Comparison of ENCODE assay signal across 29 cellular contexts in the genomic region with DNA sequence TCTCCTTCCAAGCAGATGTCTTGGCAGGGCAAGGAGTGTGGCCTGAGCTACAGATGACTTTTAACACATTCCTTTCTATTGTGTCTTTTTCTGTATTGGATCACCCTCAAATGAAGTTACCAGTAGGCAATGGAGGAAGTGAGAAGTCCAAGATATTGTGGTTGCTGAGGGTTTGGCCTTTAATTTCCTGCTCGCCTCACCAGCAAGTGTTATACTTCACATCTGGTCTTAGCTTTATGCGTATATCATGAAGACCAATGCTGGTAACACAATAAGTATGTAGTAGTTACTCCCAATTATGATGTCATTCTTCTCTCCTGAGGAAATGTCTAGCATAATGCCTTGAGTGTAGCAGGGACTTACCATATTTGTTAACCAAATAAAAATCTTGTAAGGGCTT.
DNase-seq lines count a peak whose midpoint lies in the region; ATAC-seq, FAIRE-seq and TF ChIP-seq lines count a peak whose summit lies in the region.
"Had no signal": no experiment of that assay in that cellular context is flagged by ENCODE, and none has a peak within 500 bp of the region (broad histone marks: within the 10 kb centered on the region; RNA-seq: fewer than 3 reads in every experiment).

No MANE protein-coding gene starts in this region.

- WGBS in HepG2 (ENCODE audit: low lambda C conversion rate): 17% methylated on average over 2 of the region's 2 CpGs
- WGBS in right lobe of liver (ENCODE audit: insufficient coverage, low coverage, low lambda C conversion rate, missing lambda C conversion rate): 56% methylated on average over 2 of the region's 2 CpGs
- 71 to 84% methylated on average over 2 of the region's 2 CpGs for WGBS in body of pancreas, 2 donors

- H3K9me3 Mint-ChIP-seq in activated CD8-positive, alpha-beta T cell treated with anti-CD3 and anti-CD28 coated beads, Interleukin-2, amount 10 ng/mL, durations not matched to agents 7 days and 5 days (ENCODE audit: insufficient read depth): no peaks in the 10 kb centered on the region

- no peak overlapping the region for H3K4me2 ChIP-seq in HepG2 (ENCODE audit: low read depth, low read length)
- H3K4me2 ChIP-seq: A549 had no signal

- no peaks in the 10 kb centered on the region for H3K4me1 Mint-ChIP-seq in activated CD8-positive, alpha-beta T cell treated with anti-CD3 and anti-CD28 coated beads, Interleukin-2, amount 10 ng/mL, durations not matched to agents 7 days and 5 days (ENCODE audit: low read depth)
- H3K4me1 Mint-ChIP-seq: B cell; CD4-positive, alpha-beta memory T cell; immature natural killer cell; natural killer cell had no signal

- H3K79me2 ChIP-seq in HepG2 (ENCODE audit: insufficient read depth, low read length): no peaks in the 10 kb centered on the region

- H3K27ac ChIP-seq in HepG2 (ENCODE audit: extremely low read length, insufficient read depth, low read length) (no peak overlapping the region), right lobe of liver (no peak overlapping the region), body of pancreas (no peak overlapping the region)
- H3K27ac ChIP-seq: A549, breast epithelium, dorsolateral prefrontal cortex, esophagus squamous epithelium, psoas muscle, sigmoid colon, transverse colon had no signal

- no peak for TF ChIP-seq RAD21 in HepG2 (CRISPR knock-in tag; IDR thresholded peaks at IDR 0.05)

- no peak overlapping the region for H3K9ac ChIP-seq in HepG2 (ENCODE audit: insufficient read depth, low read depth, low read length)

- H3K4me1 ChIP-seq in HepG2 (ENCODE audit: insufficient read depth, low read length): no peaks in the 10 kb centered on the region
- H3K4me1 ChIP-seq in right lobe of liver: no peaks in the 10 kb centered on the region
- no peaks in the 10 kb centered on the region for H3K4me1 ChIP-seq in body of pancreas
- H3K4me1 ChIP-seq: A549, breast epithelium, esophagus squamous epithelium, psoas muscle, sigmoid colon, transverse colon had no signal

- no peak for ATAC-seq in HepG2
- no peak for ATAC-seq in right lobe of liver
- ATAC-seq in activated CD8-positive, alpha-beta T cell treated with anti-CD3 and anti-CD28 coated beads, Interleukin-2, amount 10 ng/mL, durations not matched to agents 7 days and 5 days: no peak
- no peak for ATAC-seq in body of pancreas
- ATAC-seq: A549, left colon, natural killer cell, psoas muscle had no signal

- H3K36me3 ChIP-seq in HepG2 (replicated peaks in 1 of 2; ENCODE audit: control insufficient read depth in 1 of 2, insufficient read depth in 2 of 2, low read length in 2 of 2): no peaks in the 10 kb centered on the region
- H3K36me3 ChIP-seq in right lobe of liver: no peaks in the 10 kb centered on the region
- H3K36me3 ChIP-seq in body of pancreas (replicated peaks in 1 of 2; ENCODE audit: insufficient read depth in 1 of 2, low read depth in 2 of 2): no peaks in the 10 kb centered on the region
- H3K36me3 ChIP-seq: breast epithelium, esophagus squamous epithelium, sigmoid colon, transverse colon had no signal

- no peak overlapping the region for H3K4me3 ChIP-seq in HepG2 (replicated peaks in 1 of 3; ENCODE audit: insufficient read depth in 1 of 3, low read depth in 2 of 3, low read length in 3 of 3)
- H3K4me3 ChIP-seq in right lobe of liver: no peak overlapping the region
- H3K4me3 ChIP-seq in astrocyte of the cerebellum (ENCODE audit: low read depth, low read length): no peak overlapping the region
- H3K4me3 ChIP-seq in body of pancreas: no peak overlapping the region
- H3K4me3 ChIP-seq: A549, breast epithelium, dorsolateral prefrontal cortex, esophagus squamous epithelium, psoas muscle, sigmoid colon, transverse colon had no signal

- no peaks in the 10 kb centered on the region for H3K36me3 Mint-ChIP-seq in activated CD8-positive, alpha-beta T cell treated with anti-CD3 and anti-CD28 coated beads, Interleukin-2, amount 10 ng/mL, durations not matched to agents 7 days and 5 days (ENCODE audit: low read depth)
- H3K36me3 Mint-ChIP-seq: CD4-positive, alpha-beta memory T cell had no signal

- no peaks in the 10 kb centered on the region for H3K27me3 Mint-ChIP-seq in activated CD8-positive, alpha-beta T cell treated with anti-CD3 and anti-CD28 coated beads, Interleukin-2, amount 10 ng/mL, durations not matched to agents 7 days and 5 days (ENCODE audit: low read depth)
- H3K27me3 Mint-ChIP-seq: B cell; CD4-positive, alpha-beta memory T cell had no signal

- no peaks in the 10 kb centered on the region for H3K27me3 ChIP-seq in HepG2 (ENCODE audit: control insufficient read depth in 1 of 2, insufficient read depth in 2 of 2, low read length in 2 of 2)
- H3K27me3 ChIP-seq in right lobe of liver: no peaks in the 10 kb centered on the region
- H3K27me3 ChIP-seq in body of pancreas: no peaks in the 10 kb centered on the region
- H3K27me3 ChIP-seq: breast epithelium, dorsolateral prefrontal cortex, esophagus squamous epithelium, sigmoid colon, transverse colon had no signal

- no TSS peak for BruUV-seq in HepG2 (replicated peaks; lab: Mats Ljungman, UMichigan)

- no peak overlapping the region for H3K4me3 Mint-ChIP-seq in activated CD8-positive, alpha-beta T cell treated with anti-CD3 and anti-CD28 coated beads, Interleukin-2, amount 10 ng/mL, durations not matched to agents 7 days and 5 days
- H3K4me3 Mint-ChIP-seq: B cell; CD4-positive, alpha-beta memory T cell; immature natural killer cell; natural killer cell had no signal

- TF ChIP-seq CTCF in HepG2 (CRISPR knock-in tag; IDR thresholded peaks at IDR 0.05) (no peak), right lobe of liver (IDR thresholded peaks at IDR 0.05) (no peak), astrocyte of the cerebellum (IDR thresholded peaks at IDR 0.05; ENCODE audit: low read depth, low read length, missing control alignments) (no peak), body of pancreas (IDR thresholded peaks at IDR 0.05) (no peak)

- H3K27ac Mint-ChIP-seq in activated CD8-positive, alpha-beta T cell treated with anti-CD3 and anti-CD28 coated beads, Interleukin-2, amount 10 ng/mL, durations not matched to agents 7 days and 5 days: no peak overlapping the region
- H3K27ac Mint-ChIP-seq: B cell; CD4-positive, alpha-beta memory T cell; immature natural killer cell; natural killer cell had no signal

- FAIRE-seq in HepG2 (lab: Jason Lieb, UNC): no peak
- FAIRE-seq: A549, GM12891, H54 had no signal

- no peaks in the 10 kb centered on the region for H4K20me1 ChIP-seq in HepG2 (ENCODE audit: insufficient read depth, low read length)

- TF ChIP-seq POLR2A in HepG2 (IDR thresholded peaks at IDR 0.05; ENCODE audit: insufficient read depth in 1 of 2, low read depth in 2 of 2, low read length in 2 of 2): no peak
- TF ChIP-seq POLR2A in right lobe of liver (IDR thresholded peaks at IDR 0.05): no peak
- no peak for TF ChIP-seq POLR2A in body of pancreas (IDR thresholded peaks at IDR 0.05)

- H2AFZ ChIP-seq in HepG2 (ENCODE audit: low read length): no peak overlapping the region

- intact Hi-C loops in HepG2 (cut with micrococcal nuclease; ENCODE audit: unreplicated experiment) (no loop called here), right lobe of liver (cut with DNase I) (no loop called here), body of pancreas (cut with DNase I) (no loop called here)

- POLR2A ChIA-PET in HepG2 (lab: Yijun Ruan, JAX): no interaction called here
- POLR2A ChIA-PET in activated CD8-positive, alpha-beta T cell treated with anti-CD3 and anti-CD28 coated beads, Interleukin-2, amount 10 ng/mL, durations not matched to agents 7 days and 5 days (lab: Charles Lee): no interaction called here

- in situ Hi-C loops in HepG2 (cut with HindIII; ENCODE audit: extremely low pct_ligation_motif_present, low pct_unique_long_range_greater_than_20kb): no loop called here
- in situ Hi-C loops in astrocyte of the cerebellum (cut with HindIII; ENCODE audit: low sequenced_read_pairs): no loop called here

- no peak for DNase-seq in HepG2 (ENCODE audit: low spot score)
- no peak for DNase-seq in right lobe of liver
- peak; percentile 3 for DNase-seq in M059J (ENCODE audit: low read depth)
- peak; percentile 86 for DNase-seq in astrocyte of the cerebellum (ENCODE audit: low read depth)
- peak; percentile 19 for DNase-seq in stromal cell of bone marrow (ENCODE audit: low read depth)
- no peak for DNase-seq in activated CD8-positive, alpha-beta T cell treated with anti-CD3 and anti-CD28 coated beads, Interleukin-2, amount 10 ng/mL, durations not matched to agents 7 days and 5 days
- DNase-seq in body of pancreas: no peak
- no peak for DNase-seq in T-helper 9 cell
- DNase-seq: activated naive CD4-positive, alpha-beta T cell treated with Interleukin-2 at 50 U/mL for 16 hours; CD4-positive, alpha-beta memory T cell; dorsolateral prefrontal cortex; esophagus squamous epithelium; immature natural killer cell; left colon; natural killer cell; NCI-H1105 treated with DMSO at 0.1 percent for 48 hours; NCI-H2081 treated with DMSO at 0.1 percent for 48 hours; NCI-H2227 treated with DMSO at 0.1 percent for 48 hours; NCI-H748 treated with DMSO at 0.1 percent for 48 hours; psoas muscle; sigmoid colon; stimulated activated CD4-positive, alpha-beta T cell treated with anti-CD3 and anti-CD28 coated beads, Interleukin-4, amount 100 ng/mL, for 24 hours; T-helper 1 cell; transverse colon had no signal

- CTCF ChIA-PET in HepG2 (lab: Yijun Ruan, JAX; ENCODE audit: low intra/inter-chr PET ratio, low total read pairs): no interaction called here
- CTCF ChIA-PET in activated CD8-positive, alpha-beta T cell treated with anti-CD3 and anti-CD28 coated beads, Interleukin-2, amount 10 ng/mL, durations not matched to agents 7 days and 5 days (lab: Charles Lee): no interaction called here

- H3K9me3 ChIP-seq in HepG2 (ENCODE audit: low read length) (no peaks in the 10 kb centered on the region), right lobe of liver (no peaks in the 10 kb centered on the region), body of pancreas (no peaks in the 10 kb centered on the region)
- H3K9me3 ChIP-seq: A549, breast epithelium, esophagus squamous epithelium, psoas muscle, sigmoid colon, transverse colon had no signal

- TF ChIP-seq EP300 in HepG2 (IDR thresholded peaks at IDR 0.05; ENCODE audit: low read depth in 2 of 2, low read length in 2 of 2) (no peak), HepG2 (CRISPR knock-in tag; IDR thresholded peaks at IDR 0.05; ENCODE audit: borderline replicate concordance) (no peak)

TF ChIP-seq in HepG2, 621 proteins besides CTCF, POLR2A, EP300 and RAD21:
- peak; percentile 79 for TF ChIP-seq ATF7 (IDR thresholded peaks at IDR 0.05)
- no peak for TF ChIP-seq ATF7 (CRISPR knock-in tag; IDR thresholded peaks at IDR 0.05)
- TF ChIP-seq ZNF703 (CRISPR knock-in tag; IDR thresholded peaks at IDR 0.05; ENCODE audit: borderline replicate concordance): no peak
TF ChIP-seq in HepG2: peak in this region for 1.

Comparison
In these comparisons a context has a peak if more than half of its experiments do, and no peak if none do; other contexts are left out.
1. DNase-seq: peak in M059J (single experiment), astrocyte of the cerebellum (single experiment) and stromal cell of bone marrow (single experiment); none in HepG2 (single experiment), right lobe of liver (0 of 3), activated CD8-positive, alpha-beta T cell treated with anti-CD3 and anti-CD28 coated beads, Interleukin-2, amount 10 ng/mL, durations not matched to agents 7 days and 5 days (single experiment), body of pancreas (0 of 4) and T-helper 9 cell (single experiment).